ENCODE assay signal across 1 cellular context in the genomic region with DNA sequence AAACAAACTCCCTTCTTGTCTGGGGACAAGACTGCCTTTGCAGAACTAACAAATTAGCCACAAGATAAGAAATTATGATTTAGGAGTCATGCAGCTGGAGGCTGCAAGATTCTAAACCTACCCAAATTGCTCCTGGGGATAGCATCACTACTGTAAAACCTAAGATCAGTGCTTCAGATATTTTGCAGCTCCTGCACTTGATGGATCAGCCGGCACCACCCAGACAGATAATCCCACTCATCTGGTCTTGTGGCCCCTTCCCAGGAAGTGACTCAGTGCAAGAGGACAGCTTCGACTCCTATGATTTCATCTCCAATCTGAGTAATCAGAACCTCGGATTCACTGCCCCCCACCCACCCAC.
TF ChIP-seq lines count a peak whose summit lies in the region.

No MANE protein-coding gene starts in this region.

TF ChIP-seq in WTC11, 78 proteins besides CTCF, POLR2A, EP300 and RAD21 (continued from another document):
- no peak for TF ChIP-seq ESRRA (CRISPR knock-in tag; IDR thresholded peaks at IDR 0.05; ENCODE audit: borderline replicate concordance)
- TF ChIP-seq, protein P1, sequence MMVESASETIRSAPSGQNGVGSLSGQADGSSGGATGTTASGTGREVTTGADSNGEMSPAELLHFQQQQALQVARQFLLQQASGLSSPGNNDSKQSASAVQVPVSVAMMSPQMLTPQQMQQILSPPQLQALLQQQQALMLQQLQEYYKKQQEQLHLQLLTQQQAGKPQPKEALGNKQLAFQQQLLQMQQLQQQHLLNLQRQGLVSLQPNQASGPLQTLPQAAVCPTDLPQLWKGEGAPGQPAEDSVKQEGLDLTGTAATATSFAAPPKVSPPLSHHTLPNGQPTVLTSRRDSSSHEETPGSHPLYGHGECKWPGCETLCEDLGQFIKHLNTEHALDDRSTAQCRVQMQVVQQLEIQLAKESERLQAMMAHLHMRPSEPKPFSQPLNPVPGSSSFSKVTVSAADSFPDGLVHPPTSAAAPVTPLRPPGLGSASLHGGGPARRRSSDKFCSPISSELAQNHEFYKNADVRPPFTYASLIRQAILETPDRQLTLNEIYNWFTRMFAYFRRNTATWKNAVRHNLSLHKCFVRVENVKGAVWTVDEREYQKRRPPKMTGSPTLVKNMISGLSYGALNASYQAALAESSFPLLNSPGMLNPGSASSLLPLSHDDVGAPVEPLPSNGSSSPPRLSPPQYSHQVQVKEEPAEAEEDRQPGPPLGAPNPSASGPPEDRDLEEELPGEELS (CRISPR knock-in tag; IDR thresholded peaks at IDR 0.05): no peak
- TF ChIP-seq, protein P2, sequence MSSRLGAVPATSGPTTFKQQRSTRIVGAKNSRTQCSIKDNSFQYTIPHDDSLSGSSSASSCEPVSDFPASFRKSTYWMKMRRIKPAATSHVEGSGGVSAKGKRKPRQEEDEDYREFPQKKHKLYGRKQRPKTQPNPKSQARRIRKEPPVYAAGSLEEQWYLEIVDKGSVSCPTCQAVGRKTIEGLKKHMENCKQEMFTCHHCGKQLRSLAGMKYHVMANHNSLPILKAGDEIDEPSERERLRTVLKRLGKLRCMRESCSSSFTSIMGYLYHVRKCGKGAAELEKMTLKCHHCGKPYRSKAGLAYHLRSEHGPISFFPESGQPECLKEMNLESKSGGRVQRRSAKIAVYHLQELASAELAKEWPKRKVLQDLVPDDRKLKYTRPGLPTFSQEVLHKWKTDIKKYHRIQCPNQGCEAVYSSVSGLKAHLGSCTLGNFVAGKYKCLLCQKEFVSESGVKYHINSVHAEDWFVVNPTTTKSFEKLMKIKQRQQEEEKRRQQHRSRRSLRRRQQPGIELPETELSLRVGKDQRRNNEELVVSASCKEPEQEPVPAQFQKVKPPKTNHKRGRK (CRISPR knock-in tag; IDR thresholded peaks at IDR 0.05; ENCODE audit: borderline replicate concordance): no peak
- TF ChIP-seq NR1H2 (CRISPR knock-in tag; IDR thresholded peaks at IDR 0.05): no peak
